Comparison of ENCODE assay signal across 31 cellular contexts in genomic region chr12:20132818-20133217, GRCh38.
"Had no signal": no experiment of that assay in that cellular context is flagged by ENCODE, and none has a peak within 500 bp of the region (broad histone marks: within the 10 kb centered on the region; RNA-seq: fewer than 3 reads in every experiment).

No MANE protein-coding gene starts in this region.

- H3K4me1 Mint-ChIP-seq: activated naive CD8-positive, alpha-beta T cell treated with anti-CD3 and anti-CD28 coated beads for 36 hours; nephron had no signal

- H3K4me1 ChIP-seq: esophagus muscularis mucosa, foreskin keratinocyte, heart left ventricle, pancreas, prostate gland, testis, transverse colon had no signal

- H3K27ac ChIP-seq: esophagus muscularis mucosa, foreskin keratinocyte, heart left ventricle, pancreas, prostate gland, skin epidermis, testis, transverse colon, WERI-Rb-1 had no signal

- H3K9me3 Mint-ChIP-seq: activated naive CD4-positive, alpha-beta T cell treated with anti-CD3 and anti-CD28 coated beads for 36 hours; activated naive CD8-positive, alpha-beta T cell treated with anti-CD3 and anti-CD28 coated beads for 36 hours; nephron had no signal

- ATAC-seq: activated CD4-positive, CD25-positive, alpha-beta regulatory T cell treated with anti-CD3 and anti-CD28 coated beads, Interleukin-2, amount 50 U/mL, for 24 hours; foreskin keratinocyte; heart left ventricle; left cardiac atrium; left ventricle myocardium superior; pancreas; sciatic nerve; stimulated activated naive CD8-positive, alpha-beta T cell treated with anti-CD3 and anti-CD28 coated beads, Interleukin-15, Interleukin-2, amounts not matched to agents 100 U/mL and 50 U/mL, for 24 hours had no signal

- DNase-seq: activated CD4-positive, alpha-beta T cell treated with anti-CD3 and anti-CD28 coated beads for 48 hours; activated CD4-positive, alpha-beta T cell treated with anti-CD3 and anti-CD28 coated beads, Interleukin-2, amount 50 U/mL, for 48 hours; activated CD8-positive, alpha-beta memory T cell treated with anti-CD3 and anti-CD28 coated beads, Interleukin-2, amount 50 U/mL, for 4 hours; activated effector memory CD4-positive, alpha-beta T cell treated with anti-CD3 and anti-CD28 coated beads, Interleukin-2, amount 50 U/mL, for 16 hours; activated naive CD4-positive, alpha-beta T cell treated with anti-CD3 and anti-CD28 coated beads for 36 hours; activated naive CD8-positive, alpha-beta T cell treated with anti-CD3 and anti-CD28 coated beads for 36 hours; activated T-cell treated with anti-CD3 and anti-CD28 coated beads, Interleukin-2, amount 50 U/mL, for 1 hour; amniotic stem cell; caudate nucleus; cortex of kidney; foreskin keratinocyte; heart left ventricle; hypothalamus; left cardiac atrium; left ventricle myocardium superior; pancreas; retina; stimulated activated CD4-positive, alpha-beta T cell treated with anti-CD3 and anti-CD28 coated beads, Interleukin-12 subunit alpha, Interleukin-12 subunit beta, amount 100 ng/mL, for 4 hours; stimulated activated CD4-positive, alpha-beta T cell treated with anti-CD3 and anti-CD28 coated beads, Interleukin-4, amount 100 ng/mL, for 1 hour; stimulated activated naive CD8-positive, alpha-beta T cell treated with anti-CD3 and anti-CD28 coated beads, Interleukin-15, Interleukin-2, amounts not matched to agents 100 U/mL and 50 U/mL, for 24 hours; T-helper 9 cell; testis; transverse colon; WERI-Rb-1 had no signal

- H3K36me3 Mint-ChIP-seq: activated naive CD8-positive, alpha-beta T cell treated with anti-CD3 and anti-CD28 coated beads for 36 hours had no signal

- H3K27ac Mint-ChIP-seq: activated naive CD4-positive, alpha-beta T cell treated with anti-CD3 and anti-CD28 coated beads for 36 hours; activated naive CD8-positive, alpha-beta T cell treated with anti-CD3 and anti-CD28 coated beads for 36 hours; activated T-helper 1 cell treated with anti-CD3 and anti-CD28 coated beads, Interleukin-12 subunit alpha, Interleukin-12 subunit beta, Interleukin-2, Interleukin-4 antibody, amounts not matched to agents 30 ng/mL and 10 ng/mL and 1 ng/mL, durations not matched to agents 14 hours and 24 hours and 36 hours; nephron had no signal

- H3K4me3 Mint-ChIP-seq: activated naive CD4-positive, alpha-beta T cell treated with anti-CD3 and anti-CD28 coated beads for 36 hours; activated naive CD8-positive, alpha-beta T cell treated with anti-CD3 and anti-CD28 coated beads for 36 hours; activated T-helper 1 cell treated with anti-CD3 and anti-CD28 coated beads, Interleukin-12 subunit alpha, Interleukin-12 subunit beta, Interleukin-2, Interleukin-4 antibody, amounts not matched to agents 30 ng/mL and 10 ng/mL and 1 ng/mL, durations not matched to agents 14 hours and 24 hours and 36 hours; nephron had no signal

- H3K36me3 ChIP-seq: esophagus muscularis mucosa, heart left ventricle, pancreas, prostate gland, transverse colon, WERI-Rb-1 had no signal

- H3K9me3 ChIP-seq: esophagus muscularis mucosa, heart left ventricle, pancreas, prostate gland, testis, transverse colon had no signal

- H3K4me3 ChIP-seq: esophagus muscularis mucosa, heart left ventricle, pancreas, prostate gland, skin epidermis, testis, transverse colon had no signal

- H3K27me3 ChIP-seq: esophagus muscularis mucosa, foreskin keratinocyte, heart left ventricle, pancreas, testis, transverse colon had no signal
